29 cellular contexts compared by ENCODE assay signal in genomic region chr19:1308718-1309117, GRCh38. TPM values are rescaled to one million over a fixed set of nuclear protein-coding genes. Genes with fewer than 3 reads are reported as not detected.
"Had no signal": no experiment of that assay in that cellular context is flagged by ENCODE, and none has a peak within 500 bp of the region (broad histone marks: within the 10 kb centered on the region; RNA-seq: fewer than 3 reads in every experiment).

No MANE protein-coding gene starts in this region.

- H2AFZ ChIP-seq: hepatocyte, neural progenitor cell had no signal

- H3K9ac ChIP-seq: neural progenitor cell had no signal

- H3K9me3 ChIP-seq: esophagus muscularis mucosa, gastroesophageal sphincter, heart left ventricle, mucosa of descending colon, ovary, psoas muscle, spleen, testis, tibial artery had no signal

- H3K4me1 ChIP-seq: esophagus muscularis mucosa, foreskin keratinocyte, gastroesophageal sphincter, heart left ventricle, psoas muscle, spleen, testis had no signal

- H3K4me2 ChIP-seq: hepatocyte, neural progenitor cell had no signal

- H3K79me2 ChIP-seq: hepatocyte had no signal

- H3K27me3 ChIP-seq: foreskin keratinocyte, hepatocyte, neural progenitor cell, ovary, testis had no signal

- H3K4me3 ChIP-seq: coronary artery, esophagus muscularis mucosa, gastroesophageal sphincter, heart left ventricle, hepatocyte, lung, mucosa of descending colon, neural progenitor cell, ovary, psoas muscle, skin epidermis, spleen, testis, tibial artery had no signal

- H3K27ac ChIP-seq: coronary artery, esophagus muscularis mucosa, foreskin keratinocyte, gastroesophageal sphincter, heart left ventricle, hepatocyte, neural progenitor cell, ovary, psoas muscle, skin epidermis, spleen, testis, tibial artery had no signal

- DNase-seq: dermis blood vessel endothelial cell; effector memory CD4-positive, alpha-beta T cell; foreskin keratinocyte; heart left ventricle; kidney; mucosa of descending colon; naive B cell; nucleus accumbens; ovary; posterior cingulate gyrus; psoas muscle; right cardiac atrium; spleen; stimulated activated CD4-positive, alpha-beta T cell treated with anti-CD3 and anti-CD28 coated beads, Interleukin-4, amount 100 ng/mL, for 4 hours; stimulated activated naive CD8-positive, alpha-beta T cell treated with anti-CD3 and anti-CD28 coated beads, Interleukin-15, Interleukin-2, amounts not matched to agents 100 U/mL and 50 U/mL, for 24 hours; substantia nigra; testis; tibial artery had no signal

- H3K36me3 ChIP-seq: esophagus muscularis mucosa, gastroesophageal sphincter, heart left ventricle, neural progenitor cell, ovary, spleen, tibial artery had no signal

- ATAC-seq: foreskin keratinocyte; gastroesophageal sphincter; heart left ventricle; left lobe of liver; mucosa of descending colon; natural killer cell treated with Interleukin-12 subunit alpha and Interleukin-12 subunit beta and Interleukin-15 and Interleukin-18, amount 100 ng/mL, for 72 hours; psoas muscle; right cardiac atrium; stimulated activated memory B cell treated with anti-CD40 and anti-IgM and Interleukin-4, amounts not matched to agents 10 μg/mL and 1 μg/mL and 100 μg/mL, for 72 hours; stimulated activated naive CD8-positive, alpha-beta T cell treated with anti-CD3 and anti-CD28 coated beads, Interleukin-15, Interleukin-2, amounts not matched to agents 100 U/mL and 50 U/mL, for 24 hours had no signal

RNA-seq across cellular contexts. Expression of gene EFNA2, which starts 23.0 kb away (rescaled TPM):
- total RNA-seq: dermis blood vessel endothelial cell; esophagus muscularis mucosa; foreskin keratinocyte; gastroesophageal sphincter; heart left ventricle; kidney; natural killer cell treated with Interleukin-12 subunit alpha and Interleukin-12 subunit beta and Interleukin-15 and Interleukin-18, amount 100 ng/mL, for 72 hours; ovary; psoas muscle; right cardiac atrium; spleen had no signal
- polyA plus RNA-seq: fibroblast of lung, foreskin keratinocyte, heart left ventricle, lung, psoas muscle, right cardiac atrium, spleen had no signal
